In genomic region chr5:43483210-43484048, GRCh38 we compare ENCODE assay signal across 1 cellular context.
TF ChIP-seq lines count a peak whose summit lies in the region.

Gene TMEM267, minus strand, starts transcription at chr5:43483865. Its CDS starts 29,896 bp downstream, at chr5:43453969.

TF ChIP-seq in K562, 482 proteins besides CTCF, POLR2A, EP300 and RAD21 (continued from another document and continues in another):
- TF ChIP-seq SOX6 (IDR thresholded peaks at IDR 0.05): peak; percentile 8; the same call in 1 of the 2 replicates
- TF ChIP-seq U2AF1 (optimal IDR thresholded peaks at IDR 0.05; ENCODE audit: low read depth, low read length): no peak
- TF ChIP-seq SRSF9 (IDR thresholded peaks at IDR 0.05; ENCODE audit: borderline replicate concordance, low read depth, low read length): no peak
- TF ChIP-seq CBX2 (IDR thresholded peaks at IDR 0.05; ENCODE audit: insufficient read depth, low read length, poor library complexity, severe bottlenecking): no peak
- TF ChIP-seq RBBP5 (IDR thresholded peaks at IDR 0.05; ENCODE audit: borderline replicate concordance, insufficient read depth, low read length, poor library complexity, severe bottlenecking): peak; percentile 90
- no peak for TF ChIP-seq ZNF586 (CRISPR knock-in tag; conservative IDR thresholded peaks at IDR 0.05)
- no peak for TF ChIP-seq SPI1 (IDR thresholded peaks at IDR 0.05; ENCODE audit: borderline replicate concordance, low read depth, low read length)
- no peak for TF ChIP-seq ZNF217 (CRISPR knock-in tag; IDR thresholded peaks at IDR 0.05)
- TF ChIP-seq ZNF584 (CRISPR knock-in tag; IDR thresholded peaks at IDR 0.05; ENCODE audit: low read depth): no peak
- peak; percentile 68 for TF ChIP-seq KLF13 (tag; IDR thresholded peaks at IDR 0.05; ENCODE audit: borderline replicate concordance, low read depth)
- peak; percentile 56; the same call in 1 of the 2 replicates for TF ChIP-seq ZSCAN32 (CRISPR knock-in tag; IDR thresholded peaks at IDR 0.05)
- TF ChIP-seq, protein P1, sequence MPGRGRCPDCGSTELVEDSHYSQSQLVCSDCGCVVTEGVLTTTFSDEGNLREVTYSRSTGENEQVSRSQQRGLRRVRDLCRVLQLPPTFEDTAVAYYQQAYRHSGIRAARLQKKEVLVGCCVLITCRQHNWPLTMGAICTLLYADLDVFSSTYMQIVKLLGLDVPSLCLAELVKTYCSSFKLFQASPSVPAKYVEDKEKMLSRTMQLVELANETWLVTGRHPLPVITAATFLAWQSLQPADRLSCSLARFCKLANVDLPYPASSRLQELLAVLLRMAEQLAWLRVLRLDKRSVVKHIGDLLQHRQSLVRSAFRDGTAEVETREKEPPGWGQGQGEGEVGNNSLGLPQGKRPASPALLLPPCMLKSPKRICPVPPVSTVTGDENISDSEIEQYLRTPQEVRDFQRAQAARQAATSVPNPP (IDR thresholded peaks at IDR 0.05; ENCODE audit: borderline replicate concordance, insufficient read depth, insufficient read length): no peak
- no peak for TF ChIP-seq SMARCC2 (IDR thresholded peaks at IDR 0.05; ENCODE audit: low read depth)
- TF ChIP-seq NKRF (IDR thresholded peaks at IDR 0.05; ENCODE audit: borderline replicate concordance): no peak; the same call in 1 of the 2 replicates
- TF ChIP-seq TARDBP (IDR thresholded peaks at IDR 0.05): peak; percentile 92
- no peak for TF ChIP-seq WHSC1 (IDR thresholded peaks at IDR 0.05; ENCODE audit: low read length)
- TF ChIP-seq TOE1 (IDR thresholded peaks at IDR 0.05; ENCODE audit: borderline replicate concordance): peak; percentile 15; the same call in 1 of the 2 replicates
- no peak for TF ChIP-seq TOE1 (CRISPR knock-in tag; IDR thresholded peaks at IDR 0.05; ENCODE audit: borderline replicate concordance, low read depth)
- TF ChIP-seq PTBP1 (IDR thresholded peaks at IDR 0.05; ENCODE audit: low read depth, low read length): no peak
- 0 out of 2 replicates have a peak, but pooled peaks have one; percentile 11 for TF ChIP-seq TCFL5 (CRISPR knock-in tag; conservative IDR thresholded peaks at IDR 0.05)
- TF ChIP-seq CEBPG (CRISPR knock-in tag; IDR thresholded peaks at IDR 0.05): peak; percentile 95
- peak; percentile 98 to 99 for TF ChIP-seq CEBPG (tag; conservative IDR thresholded peaks at IDR 0.05 in 1 of 2, IDR thresholded peaks at IDR 0.05 in 1 of 2)
- TF ChIP-seq, protein P2, sequence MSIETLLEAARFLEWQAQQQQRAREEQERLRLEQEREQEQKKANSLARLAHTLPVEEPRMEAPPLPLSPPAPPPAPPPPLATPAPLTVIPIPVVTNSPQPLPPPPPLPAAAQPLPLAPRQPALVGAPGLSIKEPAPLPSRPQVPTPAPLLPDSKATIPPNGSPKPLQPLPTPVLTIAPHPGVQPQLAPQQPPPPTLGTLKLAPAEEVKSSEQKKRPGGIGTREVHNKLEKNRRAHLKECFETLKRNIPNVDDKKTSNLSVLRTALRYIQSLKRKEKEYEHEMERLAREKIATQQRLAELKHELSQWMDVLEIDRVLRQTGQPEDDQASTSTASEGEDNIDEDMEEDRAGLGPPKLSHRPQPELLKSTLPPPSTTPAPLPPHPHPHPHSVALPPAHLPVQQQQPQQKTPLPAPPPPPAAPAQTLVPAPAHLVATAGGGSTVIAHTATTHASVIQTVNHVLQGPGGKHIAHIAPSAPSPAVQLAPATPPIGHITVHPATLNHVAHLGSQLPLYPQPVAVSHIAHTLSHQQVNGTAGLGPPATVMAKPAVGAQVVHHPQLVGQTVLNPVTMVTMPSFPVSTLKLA (conservative IDR thresholded peaks at IDR 0.05): peak in 1 of 2 experiments; percentile 85; a peak in 3 of 4 replicates
- 0 out of 2 replicates have a peak, but pooled peaks have one; percentile 13 for TF ChIP-seq DNMT1 (IDR thresholded peaks at IDR 0.05)
- no peak for TF ChIP-seq CHCHD3 (CRISPR knock-in tag; IDR thresholded peaks at IDR 0.05)
- 0 out of 2 replicates have a peak, but pooled peaks have one; percentile 31 for TF ChIP-seq ZHX1 (conservative IDR thresholded peaks at IDR 0.05; ENCODE audit: low read length)
- TF ChIP-seq NRF1 (conservative IDR thresholded peaks at IDR 0.05 in 1 of 2, IDR thresholded peaks at IDR 0.05 in 1 of 2): peak; percentile 66 to 69
- TF ChIP-seq STAG1 (CRISPR knock-in tag; IDR thresholded peaks at IDR 0.05; ENCODE audit: borderline replicate concordance): 0 out of 2 replicates have a peak, but pooled peaks have one; percentile 37
- TF ChIP-seq NCOA6 (IDR thresholded peaks at IDR 0.05): no peak
- TF ChIP-seq GATA2 (CRISPR knock-in tag; IDR thresholded peaks at IDR 0.05): no peak
- no peak for TF ChIP-seq ZNF398 (CRISPR knock-in tag; IDR thresholded peaks at IDR 0.05)
- peak; percentile 40; the same call in 1 of the 2 replicates for TF ChIP-seq KAT7 (CRISPR knock-in tag; IDR thresholded peaks at IDR 0.05; ENCODE audit: borderline replicate concordance)
- no peak; the same call in 1 of the 2 replicates for TF ChIP-seq HDAC2 (IDR thresholded peaks at IDR 0.05)
- no peak for TF ChIP-seq ASH1L (IDR thresholded peaks at IDR 0.05; ENCODE audit: borderline replicate concordance, low read depth, partially characterized antibody)
- no peak for TF ChIP-seq SMC3 (conservative IDR thresholded peaks at IDR 0.05; ENCODE audit: insufficient read depth, low read depth, low read length)
- TF ChIP-seq ATF7 (IDR thresholded peaks at IDR 0.05): peak; percentile 25; the same call in 1 of the 2 replicates
- TF ChIP-seq, protein P3, sequence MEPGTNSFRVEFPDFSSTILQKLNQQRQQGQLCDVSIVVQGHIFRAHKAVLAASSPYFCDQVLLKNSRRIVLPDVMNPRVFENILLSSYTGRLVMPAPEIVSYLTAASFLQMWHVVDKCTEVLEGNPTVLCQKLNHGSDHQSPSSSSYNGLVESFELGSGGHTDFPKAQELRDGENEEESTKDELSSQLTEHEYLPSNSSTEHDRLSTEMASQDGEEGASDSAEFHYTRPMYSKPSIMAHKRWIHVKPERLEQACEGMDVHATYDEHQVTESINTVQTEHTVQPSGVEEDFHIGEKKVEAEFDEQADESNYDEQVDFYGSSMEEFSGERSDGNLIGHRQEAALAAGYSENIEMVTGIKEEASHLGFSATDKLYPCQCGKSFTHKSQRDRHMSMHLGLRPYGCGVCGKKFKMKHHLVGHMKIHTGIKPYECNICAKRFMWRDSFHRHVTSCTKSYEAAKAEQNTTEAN (CRISPR knock-in tag; IDR thresholded peaks at IDR 0.05): no peak
- TF ChIP-seq MCM5 (IDR thresholded peaks at IDR 0.05; ENCODE audit: low read depth): no peak
- peak; percentile 55; the same call in 1 of the 2 replicates for TF ChIP-seq L3MBTL2 (IDR thresholded peaks at IDR 0.05)
- TF ChIP-seq, protein P4, sequence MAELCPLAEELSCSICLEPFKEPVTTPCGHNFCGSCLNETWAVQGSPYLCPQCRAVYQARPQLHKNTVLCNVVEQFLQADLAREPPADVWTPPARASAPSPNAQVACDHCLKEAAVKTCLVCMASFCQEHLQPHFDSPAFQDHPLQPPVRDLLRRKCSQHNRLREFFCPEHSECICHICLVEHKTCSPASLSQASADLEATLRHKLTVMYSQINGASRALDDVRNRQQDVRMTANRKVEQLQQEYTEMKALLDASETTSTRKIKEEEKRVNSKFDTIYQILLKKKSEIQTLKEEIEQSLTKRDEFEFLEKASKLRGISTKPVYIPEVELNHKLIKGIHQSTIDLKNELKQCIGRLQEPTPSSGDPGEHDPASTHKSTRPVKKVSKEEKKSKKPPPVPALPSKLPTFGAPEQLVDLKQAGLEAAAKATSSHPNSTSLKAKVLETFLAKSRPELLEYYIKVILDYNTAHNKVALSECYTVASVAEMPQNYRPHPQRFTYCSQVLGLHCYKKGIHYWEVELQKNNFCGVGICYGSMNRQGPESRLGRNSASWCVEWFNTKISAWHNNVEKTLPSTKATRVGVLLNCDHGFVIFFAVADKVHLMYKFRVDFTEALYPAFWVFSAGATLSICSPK (IDR thresholded peaks at IDR 0.05; ENCODE audit: borderline replicate concordance): no peak
- TF ChIP-seq CBX5 (IDR thresholded peaks at IDR 0.05; ENCODE audit: borderline replicate concordance, low read depth): no peak
- no peak for TF ChIP-seq CCAR2 (IDR thresholded peaks at IDR 0.05; ENCODE audit: low read depth, low read length)
- peak; percentile 84; the same call in 1 of the 2 replicates for TF ChIP-seq ERF (CRISPR knock-in tag; IDR thresholded peaks at IDR 0.05)
- no peak for TF ChIP-seq SMARCB1 (IDR thresholded peaks at IDR 0.05; ENCODE audit: insufficient read length, low read depth)
- peak; percentile 69; the same call in 1 of the 2 replicates for TF ChIP-seq C11orf30 (IDR thresholded peaks at IDR 0.05; ENCODE audit: low read depth)
- TF ChIP-seq RAD51 (IDR thresholded peaks at IDR 0.05; ENCODE audit: borderline replicate concordance, low read depth): no peak
- TF ChIP-seq TSC22D4 (tag; IDR thresholded peaks at IDR 0.05): no peak
- TF ChIP-seq KLF6 (CRISPR knock-in tag; IDR thresholded peaks at IDR 0.05; ENCODE audit: borderline replicate concordance): peak; percentile 40; the same call in 1 of the 2 replicates
- peak; percentile 80 for TF ChIP-seq ZNF232 (CRISPR knock-in tag; IDR thresholded peaks at IDR 0.05)
- TF ChIP-seq E2F6 (IDR thresholded peaks at IDR 0.05; ENCODE audit: borderline replicate concordance in 1 of 2, extremely low read depth in 1 of 2, insufficient read depth in 1 of 2, insufficient read length in 1 of 2, low read depth in 1 of 2, low read length in 1 of 2, poor library complexity in 1 of 2, severe bottlenecking in 1 of 2): peak; percentile 45 to 86
- TF ChIP-seq LCOR (CRISPR knock-in tag; IDR thresholded peaks at IDR 0.05): 0 out of 2 replicates have a peak, but pooled peaks have one; percentile 44
- TF ChIP-seq BCOR (IDR thresholded peaks at IDR 0.05): no peak
- 0 out of 2 replicates have a peak, but pooled peaks have one; percentile 9 for TF ChIP-seq ZNF79 (CRISPR knock-in tag; IDR thresholded peaks at IDR 0.05; ENCODE audit: low read depth)
- TF ChIP-seq ZNF224 (CRISPR knock-in tag; IDR thresholded peaks at IDR 0.05): no peak
- TF ChIP-seq RBM34 (IDR thresholded peaks at IDR 0.05; ENCODE audit: borderline replicate concordance, insufficient read depth, low read length): no peak
- peak; percentile 82 for TF ChIP-seq MYC (IDR thresholded peaks at IDR 0.05; ENCODE audit: low read depth, low read length)
- TF ChIP-seq MYC (CRISPR knock-in tag; IDR thresholded peaks at IDR 0.05; ENCODE audit: borderline replicate concordance, low read depth): peak; percentile 71
- 0 out of 2 replicates have a peak, but pooled peaks have one; percentile 17 for TF ChIP-seq ZBTB17 (CRISPR knock-in tag; IDR thresholded peaks at IDR 0.05)
